In genomic region chr21:37367758-37368535, GRCh38 we compare ENCODE assay signal across 8 cellular contexts. TPM values are rescaled to one million over a fixed set of nuclear protein-coding genes. Genes with fewer than 3 reads are reported as not detected.
DNase-seq lines count a peak whose midpoint lies in the region; ATAC-seq and TF ChIP-seq lines count a peak whose summit lies in the region.

No MANE protein-coding gene starts in this region.

- no peaks in the 10 kb centered on the region for H3K9me3 Mint-ChIP-seq in activated CD4-positive, alpha-beta T cell treated with anti-CD3 and anti-CD28 coated beads, Interleukin-2, amount 10 ng/mL, durations not matched to agents 7 days and 5 days
- H3K9me3 Mint-ChIP-seq in mesothelial cell of epicardium, result no peaks in the 10 kb centered on the region
- H3K9me3 Mint-ChIP-seq in stimulated activated naive CD8-positive, alpha-beta T cell treated with anti-CD3 and anti-CD28 coated beads, Interleukin-15, amount 100 ng/mL, for 72 hours, result no peaks in the 10 kb centered on the region

- DNase-seq in GM06990 (ENCODE audit: extremely low read depth, insufficient read length) (peak; percentile 53), HuH-7.5 (ENCODE audit: low spot score) (peak; percentile 12), mesothelial cell of epicardium (ENCODE audit: low spot score in 2 of 2, unreplicated experiment in 2 of 2) (peak in 1 of 2 experiments; percentile 42), NCI-H1048 (lab: John Stamatoyannopoulos, UW) (no peak)
- DNase-seq in activated CD4-positive, alpha-beta T cell treated with anti-CD3 and anti-CD28 coated beads, Interleukin-2, amount 10 ng/mL, durations not matched to agents 7 days and 5 days, result peak; percentile 44
- DNase-seq in stimulated activated naive CD8-positive, alpha-beta T cell treated with anti-CD3 and anti-CD28 coated beads, Interleukin-15, amount 100 ng/mL, for 72 hours, result peak; percentile 48 to 60

- no peaks in the 10 kb centered on the region for H3K27me3 ChIP-seq in GM06990 (replicated peaks; ENCODE audit: control insufficient read depth, insufficient read depth, low read length)
- no peaks in the 10 kb centered on the region for H3K27me3 ChIP-seq in ectodermal cell (ENCODE audit: control insufficient read depth, insufficient read depth, low read length, poor library complexity, severe bottlenecking)

- peaks cover 55% of the 10 kb centered on the region for H3K4me1 Mint-ChIP-seq in activated CD4-positive, alpha-beta T cell treated with anti-CD3 and anti-CD28 coated beads, Interleukin-2, amount 10 ng/mL, durations not matched to agents 7 days and 5 days
- H3K4me1 Mint-ChIP-seq in mesothelial cell of epicardium, result peaks cover 41% of the 10 kb centered on the region
- peaks cover 45% of the 10 kb centered on the region for H3K4me1 Mint-ChIP-seq in stimulated activated naive CD8-positive, alpha-beta T cell treated with anti-CD3 and anti-CD28 coated beads, Interleukin-15, amount 100 ng/mL, for 72 hours

- peak overlapping the region; percentile 87 for H3K27ac Mint-ChIP-seq in activated CD4-positive, alpha-beta T cell treated with anti-CD3 and anti-CD28 coated beads, Interleukin-2, amount 10 ng/mL, durations not matched to agents 7 days and 5 days
- peak overlapping the region; percentile 90 for H3K27ac Mint-ChIP-seq in mesothelial cell of epicardium
- H3K27ac Mint-ChIP-seq in stimulated activated naive CD8-positive, alpha-beta T cell treated with anti-CD3 and anti-CD28 coated beads, Interleukin-15, amount 100 ng/mL, for 72 hours, result peak overlapping the region; percentile 84 to 94

- H3K36me3 Mint-ChIP-seq in activated CD4-positive, alpha-beta T cell treated with anti-CD3 and anti-CD28 coated beads, Interleukin-2, amount 10 ng/mL, durations not matched to agents 7 days and 5 days (ENCODE audit: low read depth), result peaks cover 21% of the 10 kb centered on the region
- H3K36me3 Mint-ChIP-seq in mesothelial cell of epicardium, result no peaks in the 10 kb centered on the region

- H3K27me3 Mint-ChIP-seq in activated CD4-positive, alpha-beta T cell treated with anti-CD3 and anti-CD28 coated beads, Interleukin-2, amount 10 ng/mL, durations not matched to agents 7 days and 5 days, result no peaks in the 10 kb centered on the region
- H3K27me3 Mint-ChIP-seq in mesothelial cell of epicardium (ENCODE audit: low read depth), result no peaks in the 10 kb centered on the region
- H3K27me3 Mint-ChIP-seq in stimulated activated naive CD8-positive, alpha-beta T cell treated with anti-CD3 and anti-CD28 coated beads, Interleukin-15, amount 100 ng/mL, for 72 hours, result no peaks in the 10 kb centered on the region

- H3K4me1 ChIP-seq in ectodermal cell (ENCODE audit: control insufficient read depth, insufficient read depth, low read length), result peaks cover 8% of the 10 kb centered on the region

- H3K4me3 Mint-ChIP-seq in activated CD4-positive, alpha-beta T cell treated with anti-CD3 and anti-CD28 coated beads, Interleukin-2, amount 10 ng/mL, durations not matched to agents 7 days and 5 days, result peak overlapping the region; percentile 90
- H3K4me3 Mint-ChIP-seq in mesothelial cell of epicardium, result peak overlapping the region; percentile 79
- H3K4me3 Mint-ChIP-seq in stimulated activated naive CD8-positive, alpha-beta T cell treated with anti-CD3 and anti-CD28 coated beads, Interleukin-15, amount 100 ng/mL, for 72 hours, result peak overlapping the region; percentile 84 to 89

- no peaks in the 10 kb centered on the region for H3K9me3 ChIP-seq in ectodermal cell (ENCODE audit: control insufficient read depth, low read length)

- H3K36me3 ChIP-seq in GM06990 (ENCODE audit: control insufficient read depth, insufficient read depth, low read length), result no peaks in the 10 kb centered on the region
- no peaks in the 10 kb centered on the region for H3K36me3 ChIP-seq in ectodermal cell (ENCODE audit: control insufficient read depth, insufficient read depth, low read length)

- H3K4me3 ChIP-seq in GM06990 (replicated peaks; ENCODE audit: low read depth, low read length) (peak overlapping the region; percentile 96), ectodermal cell (ENCODE audit: insufficient read depth, low read depth, low read length) (peak overlapping the region; percentile 61)

- POLR2A ChIA-PET in activated CD4-positive, alpha-beta T cell treated with anti-CD3 and anti-CD28 coated beads, Interleukin-2, amount 10 ng/mL, durations not matched to agents 7 days and 5 days (lab: Charles Lee), result interaction anchor here (0.6 to 0.7 kb wide), 3 partner anchors 40 to 101 kb away, joined by 3 read pairs; partner anchors contain the start of gene VPS26C

- 0 to 1% methylated on average over 60 to 61 of the region's 61 CpGs for WGBS in ectodermal cell, 2 experiments

- no peak overlapping the region for H3K27ac ChIP-seq in ectodermal cell (ENCODE audit: insufficient read depth, low read depth, low read length, poor library complexity, severe bottlenecking)

- CTCF ChIA-PET in activated CD4-positive, alpha-beta T cell treated with anti-CD3 and anti-CD28 coated beads, Interleukin-2, amount 10 ng/mL, durations not matched to agents 7 days and 5 days (lab: Charles Lee), result interaction anchor here (1.1 to 1.3 kb wide), 3 partner anchors 14 to 155 kb away, joined by 3 to 4 read pairs (median 3); no protein-coding TSS in a partner anchor

- TF ChIP-seq CTCF in GM06990 (IDR thresholded peaks at IDR 0.05; ENCODE audit: insufficient read depth, low read length, poor library complexity, severe bottlenecking) (no peak), mesothelial cell of epicardium (IDR thresholded peaks at IDR 0.05; ENCODE audit: unreplicated experiment) (no peak)

- peak; percentile 20 for ATAC-seq in stimulated activated naive CD8-positive, alpha-beta T cell treated with anti-CD3 and anti-CD28 coated beads, Interleukin-15, amount 100 ng/mL, for 72 hours
- no peak for ATAC-seq in HG02610 (IDR thresholded peaks at IDR 0.05; ENCODE audit: unreplicated experiment)

RNA-seq across cellular contexts. Expression of gene DYRK1A, which starts 1.4 kb away (rescaled TPM):
- 100 to 1,000 TPM in 1 of 2 experiments, 10 to 100 TPM in 1; 85.6 to 108 TPM for total RNA-seq in activated CD4-positive, alpha-beta T cell treated with anti-CD3 and anti-CD28 coated beads, Interleukin-2, amount 10 ng/mL, durations not matched to agents 7 days and 5 days
- 50.2 TPM for polyA plus RNA-seq in ectodermal cell (2013, experiment 1 of 4)
- 54.5 TPM for polyA plus RNA-seq in ectodermal cell (2013, experiment 2 of 4)
- 37.2 TPM for polyA plus RNA-seq in ectodermal cell (2013, experiment 3 of 4)
- polyA plus RNA-seq in ectodermal cell (2013, experiment 4 of 4), result 37.6 TPM
- total RNA-seq in mesothelial cell of epicardium, result 77.2 to 79.7 TPM (median 78.7 TPM) in 3 replicates
